ENCODE assay signal across 1 cellular context in the genomic region with DNA sequence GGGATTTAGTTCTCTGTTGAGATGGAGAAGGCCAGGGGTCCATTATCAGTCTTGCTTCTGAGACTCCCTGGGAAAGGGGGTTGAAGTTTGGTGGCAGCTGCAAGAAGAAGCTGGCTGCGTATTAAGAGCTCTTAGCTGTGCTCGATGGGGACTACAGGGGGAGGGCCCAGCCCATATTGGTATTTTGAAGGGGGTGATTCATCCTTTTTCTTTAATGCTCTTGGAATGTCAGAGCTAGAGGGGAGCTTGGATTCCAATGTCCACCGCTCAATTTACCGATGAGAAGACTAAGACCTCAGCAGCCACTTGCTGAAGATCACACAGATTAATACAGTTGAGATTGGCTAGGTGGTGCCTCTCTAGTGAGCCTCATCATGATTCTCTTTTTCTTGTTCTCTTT.
TF ChIP-seq lines count a peak whose summit lies in the region.

No MANE protein-coding gene starts in this region.

TF ChIP-seq in GM23338, 12 proteins besides CTCF, POLR2A, EP300 and RAD21 (continued from another document):
- TF ChIP-seq POLR2AphosphoS5 (IDR thresholded peaks at IDR 0.05; ENCODE audit: low read depth) (no peak), STAT1 (IDR thresholded peaks at IDR 0.05; ENCODE audit: unreplicated experiment) (no peak), ZNF114 (CRISPR knock-in tag; IDR thresholded peaks at IDR 0.05) (no peak), ETS1 (IDR thresholded peaks at IDR 0.05) (no peak), JUNB (IDR thresholded peaks at IDR 0.05; ENCODE audit: unreplicated experiment) (no peak), NANOG (IDR thresholded peaks at IDR 0.05; ENCODE audit: borderline replicate concordance) (no peak), EZH2 (IDR thresholded peaks at IDR 0.05; ENCODE audit: low read depth, unreplicated experiment) (no peak), CREB1 (CRISPR knock-in tag; IDR thresholded peaks at IDR 0.05; ENCODE audit: low read depth) (no peak), EZH2phosphoT487 (IDR thresholded peaks at IDR 0.05; ENCODE audit: unreplicated experiment) (no peak), ZNF331 (CRISPR knock-in tag; IDR thresholded peaks at IDR 0.05; ENCODE audit: low read depth) (no peak)
